Comparison of ENCODE assay signal across 1 cellular context in the genomic region with DNA sequence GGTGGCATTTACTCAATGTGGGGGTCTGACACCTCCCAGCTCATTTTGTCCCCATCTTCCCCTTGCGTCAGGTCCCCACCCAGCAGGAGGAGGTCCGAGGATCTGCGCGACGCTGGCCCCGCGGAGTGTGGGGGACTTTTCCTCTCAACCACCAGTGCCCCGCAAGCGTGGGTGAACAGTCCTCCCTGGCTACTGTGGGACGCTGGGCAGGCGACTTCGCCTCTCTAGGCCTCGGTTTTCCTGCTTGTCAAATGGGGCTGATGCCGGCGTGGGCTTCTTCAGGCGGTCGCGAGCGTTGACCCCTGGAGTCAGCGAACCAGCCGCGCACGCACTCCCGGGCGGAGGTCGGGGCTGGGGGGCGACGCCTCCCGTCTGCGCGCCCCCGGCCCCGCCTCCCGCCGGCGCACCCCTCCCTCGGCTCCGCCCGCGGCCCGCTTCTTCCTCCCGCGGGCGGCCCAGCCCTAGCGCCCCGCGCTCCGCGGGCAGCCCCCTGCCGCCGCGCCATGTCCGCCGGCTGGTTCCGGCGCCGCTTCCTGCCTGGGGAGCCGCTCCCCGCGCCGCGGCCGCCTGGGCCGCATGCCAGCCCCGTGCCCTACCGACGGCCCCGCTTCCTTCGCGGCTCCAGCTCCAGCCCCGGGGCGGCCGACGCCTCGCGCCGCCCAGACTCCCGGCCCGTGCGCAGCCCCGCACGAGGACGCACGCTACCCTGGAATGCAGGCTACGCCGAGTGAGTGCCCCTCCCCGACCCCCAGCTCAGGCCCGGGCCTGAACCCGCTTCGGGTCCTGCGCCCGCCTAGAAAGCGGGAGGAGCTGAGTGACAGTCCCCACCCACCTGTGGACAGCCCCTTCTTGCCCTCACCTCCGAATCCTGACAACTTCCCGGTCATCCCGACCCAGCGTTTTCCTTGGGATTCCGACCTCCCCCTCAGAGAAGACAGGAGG.
TF ChIP-seq lines count a peak whose summit lies in the region.

Gene PPM1M (plus strand): TSS at position 438 of the 942 bp plus-strand sequence. CDS start 66 bp downstream, at position 504.

TF ChIP-seq in HepG2, 621 proteins besides CTCF, POLR2A, EP300 and RAD21 (continued from another document and continues in another):
- peak; percentile 95 for TF ChIP-seq ZBTB43 (CRISPR knock-in tag; conservative IDR thresholded peaks at IDR 0.05)
- TF ChIP-seq, protein P1, sequence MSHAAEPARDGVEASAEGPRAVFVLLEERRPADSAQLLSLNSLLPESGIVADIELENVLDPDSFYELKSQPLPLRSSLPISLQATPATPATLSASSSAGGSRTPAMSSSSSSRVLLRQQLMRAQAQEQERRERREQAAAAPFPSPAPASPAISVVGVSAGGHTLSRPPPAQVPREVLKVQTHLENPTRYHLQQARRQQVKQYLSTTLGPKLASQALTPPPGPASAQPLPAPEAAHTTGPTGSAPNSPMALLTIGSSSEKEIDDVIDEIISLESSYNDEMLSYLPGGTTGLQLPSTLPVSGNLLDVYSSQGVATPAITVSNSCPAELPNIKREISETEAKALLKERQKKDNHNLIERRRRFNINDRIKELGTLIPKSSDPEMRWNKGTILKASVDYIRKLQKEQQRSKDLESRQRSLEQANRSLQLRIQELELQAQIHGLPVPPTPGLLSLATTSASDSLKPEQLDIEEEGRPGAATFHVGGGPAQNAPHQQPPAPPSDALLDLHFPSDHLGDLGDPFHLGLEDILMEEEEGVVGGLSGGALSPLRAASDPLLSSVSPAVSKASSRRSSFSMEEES (CRISPR knock-in tag; IDR thresholded peaks at IDR 0.05), result 0 out of 2 replicates have a peak, but pooled peaks have one; percentile 23
- peak; percentile 92; the same call in 1 of the 2 replicates for TF ChIP-seq ZNF773 (CRISPR knock-in tag; IDR thresholded peaks at IDR 0.05; ENCODE audit: borderline replicate concordance)
- TF ChIP-seq KLF13 (CRISPR knock-in tag; IDR thresholded peaks at IDR 0.05), result no peak
- peak; percentile 56 for TF ChIP-seq SALL1 (CRISPR knock-in tag; IDR thresholded peaks at IDR 0.05)
- TF ChIP-seq CENPX (CRISPR knock-in tag; IDR thresholded peaks at IDR 0.05), result no peak
- TF ChIP-seq FOXP4 (CRISPR knock-in tag; IDR thresholded peaks at IDR 0.05), result no peak
- TF ChIP-seq, protein P2, sequence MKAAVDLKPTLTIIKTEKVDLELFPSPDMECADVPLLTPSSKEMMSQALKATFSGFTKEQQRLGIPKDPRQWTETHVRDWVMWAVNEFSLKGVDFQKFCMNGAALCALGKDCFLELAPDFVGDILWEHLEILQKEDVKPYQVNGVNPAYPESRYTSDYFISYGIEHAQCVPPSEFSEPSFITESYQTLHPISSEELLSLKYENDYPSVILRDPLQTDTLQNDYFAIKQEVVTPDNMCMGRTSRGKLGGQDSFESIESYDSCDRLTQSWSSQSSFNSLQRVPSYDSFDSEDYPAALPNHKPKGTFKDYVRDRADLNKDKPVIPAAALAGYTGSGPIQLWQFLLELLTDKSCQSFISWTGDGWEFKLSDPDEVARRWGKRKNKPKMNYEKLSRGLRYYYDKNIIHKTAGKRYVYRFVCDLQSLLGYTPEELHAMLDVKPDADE (CRISPR knock-in tag; IDR thresholded peaks at IDR 0.05), result peak; percentile 93; the same call in 1 of the 2 replicates
- TF ChIP-seq, protein P3, sequence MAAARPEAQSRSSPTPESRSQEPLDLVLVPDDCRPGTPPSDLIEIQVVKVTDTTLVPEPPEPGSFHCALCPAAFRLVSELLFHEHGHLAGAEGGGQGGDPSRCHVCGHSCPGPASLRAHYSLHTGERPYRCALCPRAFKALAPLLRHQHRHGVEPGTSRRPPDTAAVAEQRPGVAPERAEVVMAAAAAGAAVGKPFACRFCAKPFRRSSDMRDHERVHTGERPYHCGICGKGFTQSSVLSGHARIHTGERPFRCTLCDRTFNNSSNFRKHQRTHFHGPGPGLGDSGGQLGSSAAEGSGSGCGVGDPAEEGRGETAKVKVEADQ (CRISPR knock-in tag; IDR thresholded peaks at IDR 0.05; ENCODE audit: borderline replicate concordance), result peak; percentile 56; the same call in 1 of the 2 replicates
- no peak for TF ChIP-seq HNRNPH1 (optimal IDR thresholded peaks at IDR 0.05; ENCODE audit: low read depth, low read length)
- peak; percentile 48; the same call in 1 of the 2 replicates for TF ChIP-seq ZNF263 (CRISPR knock-in tag; IDR thresholded peaks at IDR 0.05)
- no peak for TF ChIP-seq PRMT3 (CRISPR knock-in tag; IDR thresholded peaks at IDR 0.05; ENCODE audit: borderline replicate concordance, low read depth)
- TF ChIP-seq ZNF616 (CRISPR knock-in tag; IDR thresholded peaks at IDR 0.05; ENCODE audit: low read depth), result peak; percentile 83; the same call in 1 of the 2 replicates
- TF ChIP-seq SOX13 (IDR thresholded peaks at IDR 0.05), result no peak
- no peak for TF ChIP-seq SOX13 (CRISPR knock-in tag; conservative IDR thresholded peaks at IDR 0.05 in 1 of 2, IDR thresholded peaks at IDR 0.05 in 1 of 2)
- TF ChIP-seq BCL3 (CRISPR knock-in tag; IDR thresholded peaks at IDR 0.05), result peak; percentile 76
- TF ChIP-seq ISX (CRISPR knock-in tag; conservative IDR thresholded peaks at IDR 0.05), result peak; percentile 87; the same call in 1 of the 2 replicates
- no peak for TF ChIP-seq ZNF713 (CRISPR knock-in tag; IDR thresholded peaks at IDR 0.05)
- no peak for TF ChIP-seq ZNF136 (CRISPR knock-in tag; IDR thresholded peaks at IDR 0.05; ENCODE audit: low read depth)
- no peak for TF ChIP-seq ZNF597 (CRISPR knock-in tag; IDR thresholded peaks at IDR 0.05)
- no peak for TF ChIP-seq ZNF619 (CRISPR knock-in tag; IDR thresholded peaks at IDR 0.05)
- TF ChIP-seq, protein P4, sequence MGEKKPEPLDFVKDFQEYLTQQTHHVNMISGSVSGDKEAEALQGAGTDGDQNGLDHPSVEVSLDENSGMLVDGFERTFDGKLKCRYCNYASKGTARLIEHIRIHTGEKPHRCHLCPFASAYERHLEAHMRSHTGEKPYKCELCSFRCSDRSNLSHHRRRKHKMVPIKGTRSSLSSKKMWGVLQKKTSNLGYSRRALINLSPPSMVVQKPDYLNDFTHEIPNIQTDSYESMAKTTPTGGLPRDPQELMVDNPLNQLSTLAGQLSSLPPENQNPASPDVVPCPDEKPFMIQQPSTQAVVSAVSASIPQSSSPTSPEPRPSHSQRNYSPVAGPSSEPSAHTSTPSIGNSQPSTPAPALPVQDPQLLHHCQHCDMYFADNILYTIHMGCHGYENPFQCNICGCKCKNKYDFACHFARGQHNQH (CRISPR knock-in tag; IDR thresholded peaks at IDR 0.05), result peak; percentile 36; the same call in 1 of the 2 replicates
- no peak for TF ChIP-seq AGO1 (IDR thresholded peaks at IDR 0.05; ENCODE audit: low read depth, low read length, poor library complexity, severe bottlenecking)
- TF ChIP-seq CERS6 (CRISPR knock-in tag; IDR thresholded peaks at IDR 0.05), result peak; percentile 93
- 0 out of 2 replicates have a peak, but pooled peaks have one; percentile 28 for TF ChIP-seq SIN3A (IDR thresholded peaks at IDR 0.05; ENCODE audit: borderline replicate concordance, low read depth, low read length)
- 0 out of 2 replicates have a peak, but pooled peaks have one; percentile 46 for TF ChIP-seq REL (CRISPR knock-in tag; conservative IDR thresholded peaks at IDR 0.05)
- 0 out of 2 replicates have a peak, but pooled peaks have one; percentile 7 for TF ChIP-seq FOXA3 (CRISPR knock-in tag; IDR thresholded peaks at IDR 0.05)
- TF ChIP-seq ZSCAN12 (CRISPR knock-in tag; IDR thresholded peaks at IDR 0.05), result peak; percentile 93
- TF ChIP-seq ZNF558 (CRISPR knock-in tag; IDR thresholded peaks at IDR 0.05; ENCODE audit: borderline replicate concordance), result peak; percentile 64; the same call in 1 of the 2 replicates
- peak; percentile 62 for TF ChIP-seq MYC (CRISPR knock-in tag; IDR thresholded peaks at IDR 0.05; ENCODE audit: borderline replicate concordance)
- no peak for TF ChIP-seq TBL1XR1 (IDR thresholded peaks at IDR 0.05; ENCODE audit: borderline replicate concordance, low read length, partially characterized antibody)
- TF ChIP-seq ATF7-NPFF (CRISPR knock-in tag; IDR thresholded peaks at IDR 0.05; ENCODE audit: low read depth), result peak; percentile 85
- TF ChIP-seq TOE1 (CRISPR knock-in tag; IDR thresholded peaks at IDR 0.05), result no peak
- TF ChIP-seq PHB2 (IDR thresholded peaks at IDR 0.05; ENCODE audit: partially characterized antibody), result no peak
- TF ChIP-seq KDM5A (IDR thresholded peaks at IDR 0.05; ENCODE audit: borderline replicate concordance, low read length), result no peak
- 0 out of 2 replicates have a peak, but pooled peaks have one; percentile 30 for TF ChIP-seq CHCHD3 (CRISPR knock-in tag; IDR thresholded peaks at IDR 0.05)
- TF ChIP-seq RARA (CRISPR knock-in tag; IDR thresholded peaks at IDR 0.05), result no peak
- TF ChIP-seq BRD4 (CRISPR knock-in tag; IDR thresholded peaks at IDR 0.05), result peak; percentile 25; the same call in 1 of the 2 replicates
- TF ChIP-seq ZNF605 (CRISPR knock-in tag; IDR thresholded peaks at IDR 0.05), result peak; percentile 38; the same call in 1 of the 2 replicates
- 0 out of 2 replicates have a peak, but pooled peaks have one; percentile 10 for TF ChIP-seq ZNF768 (CRISPR knock-in tag; IDR thresholded peaks at IDR 0.05)
- TF ChIP-seq PRDM15 (CRISPR knock-in tag; IDR thresholded peaks at IDR 0.05), result peak; percentile 69; the same call in 1 of the 2 replicates
